In the genomic region with DNA sequence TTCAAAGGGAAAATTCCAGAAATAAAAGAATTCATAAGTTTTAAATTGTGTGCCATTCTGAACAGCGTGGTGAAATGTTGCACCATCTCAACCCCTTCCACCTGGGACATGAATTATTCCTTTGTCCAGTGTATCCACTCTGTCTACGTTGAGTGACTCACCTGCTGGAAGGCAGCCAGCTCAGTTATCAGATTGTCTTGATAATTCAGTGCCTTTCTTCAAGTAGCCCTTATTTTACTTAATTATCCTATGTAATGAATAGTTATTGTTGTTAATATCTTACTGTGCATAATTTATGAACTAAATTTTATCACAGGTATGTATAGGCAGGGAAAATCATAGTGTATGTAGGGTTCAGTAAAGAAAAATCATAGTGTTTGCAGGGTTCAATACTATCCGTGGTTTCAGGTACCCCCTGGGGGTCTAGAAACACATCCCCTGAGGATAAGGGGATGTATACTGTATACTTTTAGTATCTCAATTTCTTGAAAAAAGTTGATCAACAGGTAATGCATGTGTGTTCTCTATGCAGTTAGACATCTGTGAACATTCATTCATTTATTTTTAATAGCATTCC, we compare ENCODE assay signal across 9 cellular contexts. TPM values are rescaled to one million over a fixed set of nuclear protein-coding genes. Genes with fewer than 3 reads are reported as not detected.
A peak's percentile ranks its signal among the peaks of the same experiment; 100 is the strongest.
DNase-seq lines count a peak whose midpoint lies in the region; ATAC-seq, FAIRE-seq and TF ChIP-seq lines count a peak whose summit lies in the region.
"Had no signal": no experiment of that assay in that cellular context is flagged by ENCODE, and none has a peak within 500 bp of the region (broad histone marks: within the 10 kb centered on the region; RNA-seq: fewer than 3 reads in every experiment).

No MANE protein-coding gene starts in this region.

- H3K36me3 Mint-ChIP-seq in activated CD4-positive, alpha-beta memory T cell treated with anti-CD3 and anti-CD28 coated beads, Interleukin-2, amount 10 ng/mL, durations not matched to agents 7 days and 5 days (ENCODE audit: low read depth) = no peaks in the 10 kb centered on the region

- no peak for FAIRE-seq in bronchial epithelial cell (lab: Jason Lieb, UNC)

- no peaks in the 10 kb centered on the region for H3K4me1 Mint-ChIP-seq in activated CD4-positive, alpha-beta memory T cell treated with anti-CD3 and anti-CD28 coated beads, Interleukin-2, amount 10 ng/mL, durations not matched to agents 7 days and 5 days

- ATAC-seq in GM21360 (IDR thresholded peaks at IDR 0.05; ENCODE audit: unreplicated experiment) = peak; percentile 40

- H3K9me3 Mint-ChIP-seq in activated CD4-positive, alpha-beta memory T cell treated with anti-CD3 and anti-CD28 coated beads, Interleukin-2, amount 10 ng/mL, durations not matched to agents 7 days and 5 days = no peaks in the 10 kb centered on the region

- no peak overlapping the region for H3K4me3 Mint-ChIP-seq in activated CD4-positive, alpha-beta memory T cell treated with anti-CD3 and anti-CD28 coated beads, Interleukin-2, amount 10 ng/mL, durations not matched to agents 7 days and 5 days

- peaks cover 46% of the 10 kb centered on the region for H3K27me3 Mint-ChIP-seq in activated CD4-positive, alpha-beta memory T cell treated with anti-CD3 and anti-CD28 coated beads, Interleukin-2, amount 10 ng/mL, durations not matched to agents 7 days and 5 days

- H3K4me3 ChIP-seq in bronchial epithelial cell (ENCODE audit: low read depth, low read length) (no peak overlapping the region), brain microvascular endothelial cell (ENCODE audit: low read depth, low read length) (no peak overlapping the region)

- H3K27me3 ChIP-seq in bronchial epithelial cell (ENCODE audit: control insufficient read depth, insufficient read depth, low read length) (no peaks in the 10 kb centered on the region), brain microvascular endothelial cell (replicated peaks) (no peaks in the 10 kb centered on the region)

- POLR2A ChIA-PET in activated CD4-positive, alpha-beta memory T cell treated with anti-CD3 and anti-CD28 coated beads, Interleukin-2, amount 10 ng/mL, durations not matched to agents 7 days and 5 days (lab: Charles Lee) = no interaction called here

- in situ Hi-C loops in brain microvascular endothelial cell (cut with HindIII; ENCODE audit: low pct_ligation_motif_present, low sequenced_read_pairs) = no loop called here

- H3K27ac ChIP-seq in brain microvascular endothelial cell = no peak overlapping the region

- no peak overlapping the region for H3K27ac Mint-ChIP-seq in activated CD4-positive, alpha-beta memory T cell treated with anti-CD3 and anti-CD28 coated beads, Interleukin-2, amount 10 ng/mL, durations not matched to agents 7 days and 5 days

- no peaks in the 10 kb centered on the region for H3K36me3 ChIP-seq in bronchial epithelial cell (ENCODE audit: control insufficient read depth, insufficient read depth, low read length)
- H3K36me3 ChIP-seq in brain microvascular endothelial cell (replicated peaks) = no peaks in the 10 kb centered on the region

- CTCF ChIA-PET in activated CD4-positive, alpha-beta memory T cell treated with anti-CD3 and anti-CD28 coated beads, Interleukin-2, amount 10 ng/mL, durations not matched to agents 7 days and 5 days (lab: Charles Lee) = no interaction called here

- TF ChIP-seq CTCF in bronchial epithelial cell (IDR thresholded peaks at IDR 0.05; ENCODE audit: insufficient read depth, low read length, severe bottlenecking) (no peak), brain microvascular endothelial cell (IDR thresholded peaks at IDR 0.05; ENCODE audit: low read depth, low read length, missing control alignments) (no peak)

- DNase-seq in COLO829 (ENCODE audit: low spot score) (peak; percentile 46), HT1080 (ENCODE audit: low read depth) (peak; percentile 67), bronchial epithelial cell (ENCODE audit: low read depth) (peak; percentile 93), NCI-H1694 (lab: John Stamatoyannopoulos, UW) (no peak), brain microvascular endothelial cell (no peak), T-helper 9 cell (no peak)
- no peak for DNase-seq in activated CD4-positive, alpha-beta memory T cell treated with anti-CD3 and anti-CD28 coated beads, Interleukin-2, amount 10 ng/mL, durations not matched to agents 7 days and 5 days

RNA-seq across cellular contexts. Expression of gene PCTP, which starts 7.7 kb away (rescaled TPM):
- 7.9 and 8.1 TPM in 2 replicates for total RNA-seq in HT1080 (2014; rRNA removed; shearing (Covaris generic))
- 11.0 and 11.3 TPM in 2 replicates for polyA plus RNA-seq in HT1080 (2015; cell fraction: cytosol; rRNA removed)
- 7.0 and 9.0 TPM in 2 replicates for polyA plus RNA-seq in HT1080 (2015; cell fraction: nucleus; rRNA removed)
- 8.4 and 13.6 TPM in 2 replicates for total RNA-seq in bronchial epithelial cell
- 1 to 10 TPM; 6.9 to 7.2 TPM for total RNA-seq in activated CD4-positive, alpha-beta memory T cell treated with anti-CD3 and anti-CD28 coated beads, Interleukin-2, amount 10 ng/mL, durations not matched to agents 7 days and 5 days

RNA-seq across cellular contexts. Expression of gene TMEM100, which starts 20.5 kb away (rescaled TPM):
- 0.40 and 0.82 TPM in 2 replicates for total RNA-seq in HT1080 (2014; rRNA removed; shearing (Covaris generic))
- polyA plus RNA-seq in HT1080 (2015; cell fraction: cytosol; rRNA removed) = not detected in 2 replicates
- polyA plus RNA-seq in HT1080 (2015; cell fraction: nucleus; rRNA removed) = 0.07 TPM in 1 of 2 replicates, not detected in the other
- not detected in 2 replicates for total RNA-seq in bronchial epithelial cell
- total RNA-seq in activated CD4-positive, alpha-beta memory T cell treated with anti-CD3 and anti-CD28 coated beads, Interleukin-2, amount 10 ng/mL, durations not matched to agents 7 days and 5 days = not detected
- total RNA-seq: activated CD8-positive, alpha-beta memory T cell treated with anti-CD3 and anti-CD28 coated beads for 36 hours had no signal

Comparison
In these comparisons a context has a peak if more than half of its experiments do, and no peak if none do; other contexts are left out.
1. DNase-seq: peak in COLO829 (single experiment), HT1080 (single experiment) and bronchial epithelial cell (single experiment); none in activated CD4-positive, alpha-beta memory T cell treated with anti-CD3 and anti-CD28 coated beads, Interleukin-2, amount 10 ng/mL, durations not matched to agents 7 days and 5 days (single experiment), NCI-H1694 (single experiment), brain microvascular endothelial cell (single experiment) and T-helper 9 cell (single experiment).